8 cellular contexts compared by ENCODE assay signal in genomic region chr11:17528181-17528691, GRCh38. TPM values are rescaled to one million over a fixed set of nuclear protein-coding genes. Genes with fewer than 3 reads are reported as not detected.
A peak's percentile ranks its signal among the peaks of the same experiment; 100 is the strongest.
DNase-seq lines count a peak whose midpoint lies in the region; ATAC-seq and TF ChIP-seq lines count a peak whose summit lies in the region.

No MANE protein-coding gene starts in this region.

- H3K4me3 ChIP-seq in CD4-positive, alpha-beta memory T cell (ENCODE audit: low read length in 2 of 2): no peak overlapping the region
- no peak overlapping the region for H3K4me3 ChIP-seq in MG63
- no peak overlapping the region for H3K4me3 ChIP-seq in body of pancreas

- CTCF ChIA-PET in CD4-positive, alpha-beta memory T cell (lab: Charles Lee; ENCODE audit: partially characterized antibody): interaction anchor here (0.6 to 3.4 kb wide), 16 partner anchors 10 to 307 kb away, joined by 3 to 40 read pairs (median 5); partner anchors contain the start of gene KCNJ11

- ATAC-seq in GM21515 (IDR thresholded peaks at IDR 0.05; ENCODE audit: unreplicated experiment) (peak; percentile 59), body of pancreas (peak; percentile 82)

- no peaks in the 10 kb centered on the region for H3K4me1 Mint-ChIP-seq in CD4-positive, alpha-beta memory T cell

- H3K27me3 ChIP-seq in CD4-positive, alpha-beta memory T cell (ENCODE audit: insufficient read depth, low read length): no peaks in the 10 kb centered on the region
- no peaks in the 10 kb centered on the region for H3K27me3 ChIP-seq in MG63
- H3K27me3 ChIP-seq in body of pancreas: no peaks in the 10 kb centered on the region

- H3K9me3 ChIP-seq in CD4-positive, alpha-beta memory T cell (ENCODE audit: control insufficient read depth in 1 of 2, low read length in 2 of 2): no peaks in the 10 kb centered on the region
- H3K9me3 ChIP-seq in MG63 (no peaks in the 10 kb centered on the region), body of pancreas (no peaks in the 10 kb centered on the region)

- H3K9me3 Mint-ChIP-seq in CD4-positive, alpha-beta memory T cell: peaks cover 0 to 2% (median 0%) of the 10 kb centered on the region in 8 donors

- H3K4me1 ChIP-seq in CD4-positive, alpha-beta memory T cell (ENCODE audit: insufficient read depth, low read length): no peaks in the 10 kb centered on the region
- H3K4me1 ChIP-seq in body of pancreas: no peaks in the 10 kb centered on the region

- H3K36me3 ChIP-seq in CD4-positive, alpha-beta memory T cell (ENCODE audit: insufficient read depth, low read length): no peaks in the 10 kb centered on the region
- H3K36me3 ChIP-seq in MG63 (no peaks in the 10 kb centered on the region), body of pancreas (replicated peaks in 1 of 2; ENCODE audit: insufficient read depth in 1 of 2, low read depth in 2 of 2) (no peaks in the 10 kb centered on the region)

- WGBS in body of pancreas, 2 donors: 46 to 55% methylated on average over 9 of the region's 9 CpGs

- POLR2A ChIA-PET in CD4-positive, alpha-beta memory T cell (lab: Charles Lee; ENCODE audit: partially characterized antibody): no interaction called here

- intact Hi-C loops in CD4-positive, alpha-beta memory T cell (cut with micrococcal nuclease): loop anchor here (1.0 kb wide), 2 partner anchors 144 to 298 kb away; no protein-coding TSS in a partner anchor
- intact Hi-C loops in body of pancreas (cut with DNase I): no loop called here

- H3K4me3 Mint-ChIP-seq in CD4-positive, alpha-beta memory T cell: no peak overlapping the region

- H3K27me3 Mint-ChIP-seq in CD4-positive, alpha-beta memory T cell: peaks cover 4 to 7% of the 10 kb centered on the region in 2 donors

- no peak overlapping the region for H3K27ac ChIP-seq in CD4-positive, alpha-beta memory T cell (ENCODE audit: low read depth, low read length)
- no peak overlapping the region for H3K27ac ChIP-seq in body of pancreas

- no peak overlapping the region for H3K27ac Mint-ChIP-seq in CD4-positive, alpha-beta memory T cell

- TF ChIP-seq POLR2A in body of pancreas (IDR thresholded peaks at IDR 0.05): no peak

- peak; percentile 29 to 74 (median 56) for TF ChIP-seq CTCF in body of pancreas (IDR thresholded peaks at IDR 0.05)

- no peaks in the 10 kb centered on the region for H3K36me3 Mint-ChIP-seq in CD4-positive, alpha-beta memory T cell

- DNase-seq in CD4-positive, alpha-beta memory T cell: peak in 4 of 5 donors; percentile 21 to 31 (median 23)
- peak; percentile 38 for DNase-seq in MG63
- peak in 3 of 5 experiments; percentile 13 to 30 (median 18) for DNase-seq in T-helper 2 cell
- peak; percentile 49 to 65 (median 54) for DNase-seq in body of pancreas
- peak; percentile 73 for DNase-seq in inferior parietal cortex (ENCODE audit: extremely low spot score)
- DNase-seq in stimulated activated CD4-positive, alpha-beta T cell treated with anti-CD3 and anti-CD28 coated beads, Interleukin-1b, Interleukin-23, amount 100 ng/mL, for 24 hours (ENCODE audit: low read depth in 4 of 4, low spot score in 1 of 4): peak in 3 of 4 experiments; percentile 17 to 23 (median 21)
- DNase-seq in COR-L47 (lab: John Stamatoyannopoulos, UW): no peak

RNA-seq across cellular contexts. Expression of gene USH1C, which starts 16.0 kb away (rescaled TPM):
- not detected for total RNA-seq in CD4-positive, alpha-beta memory T cell
- not detected for polyA plus RNA-seq in CD4-positive, alpha-beta memory T cell
- not detected in 2 replicates for total RNA-seq in MG63 (2014; rRNA removed; shearing (Covaris generic); ENCODE audit: low replicate concordance)
- total RNA-seq in body of pancreas: 10 to 100 TPM; 12.7 to 20.8 TPM

RNA-seq across cellular contexts. Expression of gene OTOG, which starts 18.8 kb away (rescaled TPM):
- not detected for total RNA-seq in CD4-positive, alpha-beta memory T cell
- not detected for polyA plus RNA-seq in CD4-positive, alpha-beta memory T cell
- total RNA-seq in MG63 (2014; rRNA removed; shearing (Covaris generic); ENCODE audit: low replicate concordance): not detected in 2 replicates
- total RNA-seq in body of pancreas: not detected

RNA-seq across cellular contexts. Expression of gene ABCC8, which starts 51.6 kb away (rescaled TPM):
- not detected for total RNA-seq in CD4-positive, alpha-beta memory T cell
- polyA plus RNA-seq in CD4-positive, alpha-beta memory T cell: not detected
- not detected in 2 replicates for total RNA-seq in MG63 (2014; rRNA removed; shearing (Covaris generic); ENCODE audit: low replicate concordance)
- total RNA-seq in body of pancreas: 10 to 100 TPM; 42.5 to 87.0 TPM

Comparison
In these comparisons a context has a peak if more than half of its experiments do, and no peak if none do; other contexts are left out.
1. RNA of gene USH1C, which starts 16.0 kb away (total RNA-seq): 12.7 to 20.8 TPM in body of pancreas; not detected in CD4-positive, alpha-beta memory T cell and not detected in MG63; every median in the first group is over 10 times any median in the second.
2. RNA of gene ABCC8, which starts 51.6 kb away (total RNA-seq): 42.5 to 87.0 TPM in body of pancreas; not detected in CD4-positive, alpha-beta memory T cell and not detected in MG63; every median in the first group is over 10 times any median in the second.